In genomic region chr16:643050-643368, GRCh38 we compare ENCODE assay signal across 8 cellular contexts. TPM values are rescaled to one million over a fixed set of nuclear protein-coding genes. Genes with fewer than 3 reads are reported as not detected.
DNase-seq lines count a peak whose midpoint lies in the region; ATAC-seq and TF ChIP-seq lines count a peak whose summit lies in the region.

No MANE protein-coding gene starts in this region.

- POLR2A ChIA-PET in HEK293T (lab: Yijun Ruan, JAX), result interaction anchor here (0.6 to 1.1 kb wide), 2 partner anchors 9 to 38 kb away, joined by 3 to 5 read pairs; partner anchors contain the start of gene STUB1

- peak overlapping the region in 2 of 4 donors; percentile 43 to 97 for H3K4me3 ChIP-seq in adrenal gland
- peak overlapping the region; percentile 60 for H3K4me3 ChIP-seq in lower leg skin (ENCODE audit: low read depth, poor library complexity, severe bottlenecking)
- H3K4me3 ChIP-seq in thyroid gland (replicated peaks in 1 of 3), result peak overlapping the region in 2 of 3 donors; percentile 64 to 93

- no peaks in the 10 kb centered on the region for H3K27me3 Mint-ChIP-seq in activated T-cell treated with anti-CD3 and anti-CD28 coated beads, Interleukin-2, amount 50 U/mL, for 4 hours (ENCODE audit: low read depth)

- peak overlapping the region; percentile 85 to 100 (median 93) for H3K27ac ChIP-seq in adrenal gland
- H3K27ac ChIP-seq in thyroid gland, result peak overlapping the region; percentile 25 to 86 (median 54)

- H3K4me3 Mint-ChIP-seq in activated T-cell treated with anti-CD3 and anti-CD28 coated beads, Interleukin-2, amount 50 U/mL, for 4 hours, result peak overlapping the region; percentile 79

- ATAC-seq in activated T-cell treated with anti-CD3 and anti-CD28 coated beads, Interleukin-2, amount 50 U/mL, for 4 hours, result no peak

- H3K4me1 ChIP-seq in adrenal gland (replicated peaks in 1 of 2) (peaks cover 67 to 70% of the 10 kb centered on the region in 2 donors), thyroid gland (peaks cover 43 to 63% of the 10 kb centered on the region in 2 donors)

- TF ChIP-seq CTCF in adrenal gland (IDR thresholded peaks at IDR 0.05) (no peak), lower leg skin (IDR thresholded peaks at IDR 0.05) (no peak), thyroid gland (IDR thresholded peaks at IDR 0.05) (no peak)

- CTCF ChIA-PET in HEK293T (lab: Yijun Ruan, JAX), result no interaction called here

- H3K4me1 Mint-ChIP-seq in activated T-cell treated with anti-CD3 and anti-CD28 coated beads, Interleukin-2, amount 50 U/mL, for 4 hours (ENCODE audit: low read depth), result peaks cover 17% of the 10 kb centered on the region

- no peaks in the 10 kb centered on the region for H3K36me3 ChIP-seq in adrenal gland (replicated peaks in 1 of 2)
- no peaks in the 10 kb centered on the region for H3K36me3 ChIP-seq in thyroid gland

- H3K9me3 Mint-ChIP-seq in activated T-cell treated with anti-CD3 and anti-CD28 coated beads, Interleukin-2, amount 50 U/mL, for 4 hours, result no peaks in the 10 kb centered on the region

- no peak for DNase-seq in activated T-cell treated with anti-CD3 and anti-CD28 coated beads, Interleukin-2, amount 50 U/mL, for 4 hours
- DNase-seq in activated T-cell treated with anti-CD3 and anti-CD28 coated beads, Interleukin-2, amount 50 U/mL, for 48 hours, result no peak
- DNase-seq in adrenal gland, result no peak
- DNase-seq in lower leg skin (ENCODE audit: low spot score in 2 of 2), result no peak
- DNase-seq in thyroid gland, result no peak
- no peak for DNase-seq in HEK293T (ENCODE audit: extremely low spot score)
- no peak for DNase-seq in AML-193 (lab: John Stamatoyannopoulos, UW)
- no peak for DNase-seq in hepatic stellate cell (ENCODE audit: low spot score)

- no peaks in the 10 kb centered on the region for H3K36me3 Mint-ChIP-seq in activated T-cell treated with anti-CD3 and anti-CD28 coated beads, Interleukin-2, amount 50 U/mL, for 4 hours (ENCODE audit: insufficient read depth)

- H3K9me3 ChIP-seq in adrenal gland (replicated peaks in 1 of 3) (no peaks in the 10 kb centered on the region), thyroid gland (no peaks in the 10 kb centered on the region)

- intact Hi-C loops in adrenal gland (cut with DNase I) (no loop called here), lower leg skin (cut with DNase I; ENCODE audit: low total_unique reads) (no loop called here), thyroid gland (cut with DNase I) (no loop called here)

- TF ChIP-seq POLR2A in adrenal gland (IDR thresholded peaks at IDR 0.05) (no peak), lower leg skin (IDR thresholded peaks at IDR 0.05) (no peak), thyroid gland (IDR thresholded peaks at IDR 0.05) (no peak)

- H3K27me3 ChIP-seq in adrenal gland (no peaks in the 10 kb centered on the region), thyroid gland (no peaks in the 10 kb centered on the region)

- WGBS in adrenal gland, 4 donors, result 61 to 69% (median 65%) methylated on average over 3 to 13 of the region's 13 CpGs
- 93% methylated on average over 12 to 13 of the region's 13 CpGs for WGBS in lower leg skin, 2 donors
- 71 to 84% methylated on average over 3 to 8 of the region's 13 CpGs for WGBS in thyroid gland, 2 donors

TF ChIP-seq in HEK293T, 16 proteins besides CTCF, POLR2A, EP300 and RAD21:
- no peak for TF ChIP-seq HDGF (IDR thresholded peaks at IDR 0.05; ENCODE audit: borderline replicate concordance)
- no peak for TF ChIP-seq FOXK2 (IDR thresholded peaks at IDR 0.05)
- no peak for TF ChIP-seq LEF1 (IDR thresholded peaks at IDR 0.05; ENCODE audit: borderline replicate concordance)
- TF ChIP-seq ZNF384 (IDR thresholded peaks at IDR 0.05), result no peak
- TF ChIP-seq SUZ12 (IDR thresholded peaks at IDR 0.05), result no peak
- no peak for TF ChIP-seq FOXA1 (IDR thresholded peaks at IDR 0.05)
- TF ChIP-seq SP1 (IDR thresholded peaks at IDR 0.05), result no peak
- TF ChIP-seq BHLHE40 (IDR thresholded peaks at IDR 0.05; ENCODE audit: borderline replicate concordance), result no peak
- TF ChIP-seq ARNT (IDR thresholded peaks at IDR 0.05), result no peak
- TF ChIP-seq ELF4 (IDR thresholded peaks at IDR 0.05), result no peak
- TF ChIP-seq NFRKB (IDR thresholded peaks at IDR 0.05), result no peak

RNA-seq across cellular contexts. Expression of gene MCRIP2, which starts 1.4 kb away (rescaled TPM):
- total RNA-seq in activated T-cell treated with anti-CD3 and anti-CD28 coated beads, Interleukin-2, amount 50 U/mL, for 4 hours, result 100 to 1,000 TPM in 1 of 3 donors, 10 to 100 TPM in 2; 83.1 to 104 (median 88.2) TPM
- total RNA-seq in adrenal gland, result 100 to 1,000 TPM in 6 of 8 donors, 10 to 100 TPM in 2; 67.0 to 164 (median 140) TPM
- polyA plus RNA-seq in adrenal gland, result 100 to 1,000 TPM in 2 of 3 donors, 1 to 10 TPM in 1; 7.1 to 253 (median 241) TPM
- 10 to 100 TPM; 10.5 to 31.3 (median 23.2) TPM for total RNA-seq in lower leg skin
- 100 to 1,000 TPM in 1 of 4 donors, 10 to 100 TPM in 3; 61.3 to 124 (median 69.1) TPM for total RNA-seq in thyroid gland

RNA-seq across cellular contexts. Expression of gene WDR90, which starts 6.2 kb away (rescaled TPM):
- 100 to 1,000 TPM in 1 of 3 donors, 10 to 100 TPM in 2; 81.0 to 104 (median 87.8) TPM for total RNA-seq in activated T-cell treated with anti-CD3 and anti-CD28 coated beads, Interleukin-2, amount 50 U/mL, for 4 hours
- total RNA-seq in adrenal gland, result 10 to 100 TPM; 12.4 to 55.8 (median 26.9) TPM
- polyA plus RNA-seq in adrenal gland, result 100 to 1,000 TPM in 2 of 3 donors, 1 to 10 TPM in 1; 3.0 to 162 (median 125) TPM
- 10 to 100 TPM; 11.1 to 32.1 (median 18.9) TPM for total RNA-seq in lower leg skin
- total RNA-seq in thyroid gland, result 10 to 100 TPM; 23.6 to 56.0 (median 34.3) TPM

RNA-seq across cellular contexts. Expression of gene METTL26, which starts 6.9 kb away (rescaled TPM):
- total RNA-seq in activated T-cell treated with anti-CD3 and anti-CD28 coated beads, Interleukin-2, amount 50 U/mL, for 4 hours, result 100 to 1,000 TPM; 132 to 174 (median 159) TPM
- 100 to 1,000 TPM in 5 of 8 donors, 10 to 100 TPM in 3; 71.8 to 351 (median 130) TPM for total RNA-seq in adrenal gland
- polyA plus RNA-seq in adrenal gland, result 100 to 1,000 TPM in 2 of 3 donors, 10 to 100 TPM in 1; 40.4 to 403 (median 328) TPM
- 100 to 1,000 TPM; 108 to 161 (median 111) TPM for total RNA-seq in lower leg skin
- total RNA-seq in thyroid gland, result 100 to 1,000 TPM in 2 of 4 donors, 10 to 100 TPM in 2; 54.2 to 180 (median 115) TPM

RNA-seq across cellular contexts. Expression of gene WFIKKN1, which starts 12.2 kb away (rescaled TPM):
- total RNA-seq in activated T-cell treated with anti-CD3 and anti-CD28 coated beads, Interleukin-2, amount 50 U/mL, for 4 hours, result under 1 TPM; 0.40 to 0.71 (median 0.49) TPM
- total RNA-seq in adrenal gland, result 1 to 10 TPM in 1 of 8 donors, under 1 TPM in 6, not detected in 1; 0.18 to 1.1 (median 0.39) TPM
- polyA plus RNA-seq in adrenal gland, result 1 to 10 TPM in 1 of 3 donors, under 1 TPM in 1, not detected in 1; 0.71 to 3.9 TPM
- total RNA-seq in lower leg skin, result 1 to 10 TPM; 1.3 to 5.0 (median 2.8) TPM
- total RNA-seq in thyroid gland, result 1 to 10 TPM in 1 of 4 donors, under 1 TPM in 3; 0.13 to 1.8 (median 0.77) TPM

RNA-seq across cellular contexts. Expression of gene RHOT2, which starts 24.9 kb away (rescaled TPM):
- total RNA-seq in activated T-cell treated with anti-CD3 and anti-CD28 coated beads, Interleukin-2, amount 50 U/mL, for 4 hours, result 100 to 1,000 TPM; 212 to 215 (median 212) TPM
- 100 to 1,000 TPM in 2 of 8 donors, 10 to 100 TPM in 6; 34.7 to 177 (median 89.2) TPM for total RNA-seq in adrenal gland
- 100 to 1,000 TPM in 2 of 3 donors, 10 to 100 TPM in 1; 37.9 to 462 (median 302) TPM for polyA plus RNA-seq in adrenal gland
- total RNA-seq in lower leg skin, result 10 to 100 TPM; 36.1 to 86.7 (median 58.7) TPM
- total RNA-seq in thyroid gland, result 10 to 100 TPM; 49.7 to 81.8 (median 57.6) TPM
